Comparison of ENCODE assay signal across 24 cellular contexts in genomic region chr2:216202602-216203250, GRCh38.
DNase-seq lines count a peak whose midpoint lies in the region; ATAC-seq and TF ChIP-seq lines count a peak whose summit lies in the region.
"Had no signal": no experiment of that assay in that cellular context is flagged by ENCODE, and none has a peak within 500 bp of the region (broad histone marks: within the 10 kb centered on the region; RNA-seq: fewer than 3 reads in every experiment).

No MANE protein-coding gene starts in this region.

- no peak overlapping the region for H3K14ac ChIP-seq in IMR-90 (replicated peaks; ENCODE audit: low read depth, low read length)

- peaks cover 80% of the 10 kb centered on the region for H3K36me3 Mint-ChIP-seq in activated naive CD4-positive, alpha-beta T cell treated with anti-CD3 and anti-CD28 coated beads, Interleukin-2, amount 10 ng/mL, durations not matched to agents 7 days and 5 days
- peaks cover 81% of the 10 kb centered on the region for H3K36me3 Mint-ChIP-seq in effector memory CD8-positive, alpha-beta T cell (ENCODE audit: insufficient read depth)
- H3K36me3 Mint-ChIP-seq in osteocyte (ENCODE audit: unreplicated experiment), result peaks cover 75% of the 10 kb centered on the region

- H3K27ac ChIP-seq in IMR-90 (ENCODE audit: insufficient read depth, low read length), result no peak overlapping the region
- H3K27ac ChIP-seq: foreskin keratinocyte, psoas muscle had no signal

- H3K4me1 Mint-ChIP-seq in activated naive CD4-positive, alpha-beta T cell treated with anti-CD3 and anti-CD28 coated beads, Interleukin-2, amount 10 ng/mL, durations not matched to agents 7 days and 5 days, result peaks cover 11% of the 10 kb centered on the region
- peaks cover 1 to 11% of the 10 kb centered on the region in 2 donors for H3K4me1 Mint-ChIP-seq in effector memory CD8-positive, alpha-beta T cell (ENCODE audit: low read depth in 2 of 2)
- peaks cover 16% of the 10 kb centered on the region for H3K4me1 Mint-ChIP-seq in osteocyte (ENCODE audit: unreplicated experiment)

- intact Hi-C loops in IMR-90 (cut with micrococcal nuclease), result no loop called here

- H3K23ac ChIP-seq in IMR-90 (ENCODE audit: low read depth, low read length), result peak overlapping the region; percentile 10; the same call in 1 of the 2 replicates

- H3K4ac ChIP-seq in IMR-90 (ENCODE audit: low read depth, low read length), result no peak overlapping the region

- no peaks in the 10 kb centered on the region for H4K20me1 ChIP-seq in IMR-90 (ENCODE audit: insufficient read depth, low read length)

- no peak overlapping the region for H3K4me3 Mint-ChIP-seq in activated naive CD4-positive, alpha-beta T cell treated with anti-CD3 and anti-CD28 coated beads, Interleukin-2, amount 10 ng/mL, durations not matched to agents 7 days and 5 days
- H3K4me3 Mint-ChIP-seq in effector memory CD8-positive, alpha-beta T cell, result no peak overlapping the region
- H3K4me3 Mint-ChIP-seq in osteocyte (ENCODE audit: unreplicated experiment), result no peak overlapping the region
- H3K4me3 Mint-ChIP-seq: CD14-positive monocyte; IgD-negative memory B cell; nephron; T-helper 1 cell treated with Interleukin-12 subunit alpha and Interleukin-12 subunit beta and Interleukin-4 antibody, amounts not matched to agents 30 μg/mL and 1 μg/mL, for 36 hours had no signal

- no peak overlapping the region for H3K18ac ChIP-seq in IMR-90 (ENCODE audit: low read depth, low read length)

- no peak overlapping the region for H2BK20ac ChIP-seq in IMR-90 (ENCODE audit: low read depth, low read length)

- peaks cover 37 to 52% of the 10 kb centered on the region in 2 experiments for H3K79me1 ChIP-seq in IMR-90 (ENCODE audit: low read depth in 1 of 2, low read length in 2 of 2)

- H3K27me3 ChIP-seq in IMR-90 (ENCODE audit: control insufficient read depth, insufficient read depth, low read length), result no peaks in the 10 kb centered on the region
- H3K27me3 ChIP-seq: foreskin keratinocyte, spleen had no signal

- no peak for DNase-seq in activated naive CD4-positive, alpha-beta T cell treated with anti-CD3 and anti-CD28 coated beads, Interleukin-2, amount 10 ng/mL, durations not matched to agents 7 days and 5 days
- no peak for DNase-seq in activated naive CD4-positive, alpha-beta T cell treated with anti-CD3 and anti-CD28 coated beads, Interleukin-2, amount 50 U/mL, for 16 hours
- no peak for DNase-seq in IMR-90
- DNase-seq in effector memory CD8-positive, alpha-beta T cell, result no peak
- peak; percentile 86 for DNase-seq in renal cortical epithelial cell (ENCODE audit: low read depth)
- no peak for DNase-seq in osteocyte (ENCODE audit: extremely low spot score, unreplicated experiment)
- no peak for DNase-seq in hippocampal formation (lab: John Stamatoyannopoulos, UW)
- DNase-seq: activated CD8-positive, alpha-beta memory T cell treated with anti-CD3 and anti-CD28 coated beads, Interleukin-2, amount 50 U/mL, for 4 hours; DMS53; foreskin keratinocyte; mesendoderm; MM.1S; NCI-H187; NCI-H748 treated with DMSO at 0.1 percent for 48 hours; psoas muscle; SIG-M5; spleen; substantia nigra had no signal

- peaks cover 4% of the 10 kb centered on the region; the same call in 1 of the 2 replicates for H3K4me1 ChIP-seq in IMR-90 (ENCODE audit: control insufficient read depth, insufficient read depth, low read length)
- H3K4me1 ChIP-seq: foreskin keratinocyte, psoas muscle had no signal

- H4K8ac ChIP-seq in IMR-90 (ENCODE audit: low read depth in 2 of 2, low read length in 2 of 2), result no peak overlapping the region

- no peak overlapping the region for H2BK120ac ChIP-seq in IMR-90 (ENCODE audit: low read depth, low read length)

- no peak overlapping the region for H2BK5ac ChIP-seq in IMR-90 (ENCODE audit: low read depth, low read length, poor library complexity, severe bottlenecking)

- H3K9me3 ChIP-seq in IMR-90 (ENCODE audit: control insufficient read depth, insufficient read depth, low read length), result no peaks in the 10 kb centered on the region
- H3K9me3 ChIP-seq: psoas muscle, spleen had no signal

- no peak overlapping the region for H3K4me2 ChIP-seq in IMR-90 (ENCODE audit: low read depth, low read length)

- peaks cover 13% of the 10 kb centered on the region for H3K9me1 ChIP-seq in IMR-90 (ENCODE audit: insufficient read depth, low read length)

- in situ Hi-C loops in IMR-90 (cut with MboI; ENCODE audit: low sequenced_read_pairs), result loop anchor here (25.0 kb wide), 1 partner anchor 210 kb away; the partner anchor contains the start of gene SMARCAL1

- no peak overlapping the region for H3K56ac ChIP-seq in IMR-90 (ENCODE audit: extremely low read depth, insufficient read depth, low read length)

- no peak overlapping the region for H3K4me3 ChIP-seq in IMR-90 (ENCODE audit: insufficient read depth, low read depth, low read length)
- H3K4me3 ChIP-seq: psoas muscle, spleen had no signal

- no peak overlapping the region for H2BK15ac ChIP-seq in IMR-90 (ENCODE audit: low read depth, low read length)

- no peak overlapping the region for H3K9ac ChIP-seq in IMR-90 (ENCODE audit: low read depth, low read length)

- H4K5ac ChIP-seq in IMR-90 (ENCODE audit: low read depth, low read length), result no peak overlapping the region

- WGBS in IMR-90 (ENCODE audit: extremely low coverage in 2 of 2, insufficient read length in 1 of 2), 2 experiments, result no CpG with 5 or more reads among the region's 3 CpGs

- H3K27ac Mint-ChIP-seq in activated naive CD4-positive, alpha-beta T cell treated with anti-CD3 and anti-CD28 coated beads, Interleukin-2, amount 10 ng/mL, durations not matched to agents 7 days and 5 days, result peak overlapping the region; percentile 30
- peak overlapping the region; percentile 32 to 75 for H3K27ac Mint-ChIP-seq in effector memory CD8-positive, alpha-beta T cell
- H3K27ac Mint-ChIP-seq in osteocyte (ENCODE audit: unreplicated experiment), result no peak overlapping the region
- H3K27ac Mint-ChIP-seq: IgD-negative memory B cell had no signal

- H2AFZ ChIP-seq in IMR-90 (replicated peaks; ENCODE audit: low read length, poor library complexity), result no peak overlapping the region

- H4K91ac ChIP-seq in IMR-90 (ENCODE audit: insufficient read depth, low read depth, low read length), result no peak overlapping the region

- CTCF ChIA-PET in activated naive CD4-positive, alpha-beta T cell treated with anti-CD3 and anti-CD28 coated beads, Interleukin-2, amount 10 ng/mL, durations not matched to agents 7 days and 5 days (lab: Charles Lee), result interaction anchor here (2.2 kb wide), 1 partner anchor 81 kb away, joined by 5 read pairs; no protein-coding TSS in a partner anchor
- CTCF ChIA-PET in IMR-90 (lab: Yijun Ruan, JAX), result interaction anchor here (1.1 kb wide), 1 partner anchor 13 kb away, joined by 4 read pairs; no protein-coding TSS in a partner anchor

- BruUV-seq in IMR-90 (replicated peaks; lab: Mats Ljungman, UMichigan), result no TSS peak

- peaks cover 49% of the 10 kb centered on the region for H3K36me3 ChIP-seq in IMR-90 (ENCODE audit: control insufficient read depth, insufficient read depth, low read length)

- TF ChIP-seq POLR2A in IMR-90 (IDR thresholded peaks at IDR 0.05; ENCODE audit: low read depth, low read length), result no peak

- H3K9me3 Mint-ChIP-seq in activated naive CD4-positive, alpha-beta T cell treated with anti-CD3 and anti-CD28 coated beads, Interleukin-2, amount 10 ng/mL, durations not matched to agents 7 days and 5 days, result no peaks in the 10 kb centered on the region
- H3K9me3 Mint-ChIP-seq in effector memory CD8-positive, alpha-beta T cell, result no peaks in the 10 kb centered on the region
- H3K9me3 Mint-ChIP-seq in osteocyte (ENCODE audit: unreplicated experiment), result no peaks in the 10 kb centered on the region
- H3K9me3 Mint-ChIP-seq: CD14-positive monocyte; IgD-negative memory B cell; nephron; T-helper 1 cell treated with Interleukin-12 subunit alpha and Interleukin-12 subunit beta and Interleukin-4 antibody, amounts not matched to agents 30 μg/mL and 1 μg/mL, for 36 hours had no signal

- dilution Hi-C loops in IMR-90 (cut with HindIII; ENCODE audit: low sequenced_read_pairs, unreplicated experiment), result no loop called here

- no peak for TF ChIP-seq RAD21 in IMR-90 (IDR thresholded peaks at IDR 0.05; ENCODE audit: low read length)

- TF ChIP-seq CTCF in IMR-90 (conservative IDR thresholded peaks at IDR 0.05; ENCODE audit: low read depth, low read length) (no peak), osteocyte (IDR thresholded peaks at IDR 0.05) (no peak)

- no peaks in the 10 kb centered on the region for H3K27me3 Mint-ChIP-seq in activated naive CD4-positive, alpha-beta T cell treated with anti-CD3 and anti-CD28 coated beads, Interleukin-2, amount 10 ng/mL, durations not matched to agents 7 days and 5 days
- no peaks in the 10 kb centered on the region for H3K27me3 Mint-ChIP-seq in effector memory CD8-positive, alpha-beta T cell
- no peaks in the 10 kb centered on the region for H3K27me3 Mint-ChIP-seq in osteocyte (ENCODE audit: unreplicated experiment)
- H3K27me3 Mint-ChIP-seq: IgD-negative memory B cell had no signal

- no peak overlapping the region for H2AK5ac ChIP-seq in IMR-90 (ENCODE audit: low read depth, low read length)

- no peak overlapping the region for H2AK9ac ChIP-seq in IMR-90 (replicated peaks; ENCODE audit: low read depth, low read length, poor library complexity)

- POLR2A ChIA-PET in IMR-90 (lab: Charles Lee; ENCODE audit: unreplicated experiment), result no interaction called here

- ATAC-seq in IMR-90 (ENCODE audit: low read depth) (peak; percentile 40), GM21723 (IDR thresholded peaks at IDR 0.05; ENCODE audit: unreplicated experiment) (no peak)
- no peak for ATAC-seq in effector memory CD8-positive, alpha-beta T cell (replicated peaks)
- ATAC-seq: activated CD4-positive, CD25-positive, alpha-beta regulatory T cell treated with anti-CD3 and anti-CD28 coated beads, Interleukin-2, amount 50 U/mL, for 24 hours; foreskin keratinocyte; psoas muscle had no signal

TF ChIP-seq in IMR-90, 13 proteins besides CTCF, POLR2A, EP300 and RAD21 (continues in another document):
- TF ChIP-seq MXI1 (IDR thresholded peaks at IDR 0.05; ENCODE audit: borderline replicate concordance, low read depth, low read length), result no peak
- no peak for TF ChIP-seq CHD1 (IDR thresholded peaks at IDR 0.05; ENCODE audit: low read depth, low read length)
- TF ChIP-seq RCOR1 (IDR thresholded peaks at IDR 0.05; ENCODE audit: insufficient replicate concordance, low read length), result no peak
- TF ChIP-seq RFX5 (IDR thresholded peaks at IDR 0.05; ENCODE audit: low read depth, low read length), result no peak
- no peak for TF ChIP-seq BHLHE40 (IDR thresholded peaks at IDR 0.05; ENCODE audit: low read depth, low read length)
- no peak for TF ChIP-seq FOS (IDR thresholded peaks at IDR 0.05; ENCODE audit: low read depth, low read length)
- TF ChIP-seq USF2 (IDR thresholded peaks at IDR 0.05; ENCODE audit: low read depth, low read length), result no peak
- TF ChIP-seq SMC3 (IDR thresholded peaks at IDR 0.05; ENCODE audit: low read depth, low read length), result no peak
